In genomic region chr12:128712622-128713021, GRCh38 we compare ENCODE assay signal across 23 cellular contexts.
"Had no signal": no experiment of that assay in that cellular context is flagged by ENCODE, and none has a peak within 500 bp of the region (broad histone marks: within the 10 kb centered on the region; RNA-seq: fewer than 3 reads in every experiment).

No MANE protein-coding gene starts in this region.

- H3K27ac ChIP-seq: colonic mucosa, coronary artery, dorsolateral prefrontal cortex, epithelial cell of prostate, esophagus muscularis mucosa, esophagus squamous epithelium, foreskin keratinocyte, gastrocnemius medialis, gastroesophageal sphincter, heart left ventricle, heart right ventricle had no signal

- H3K36me3 ChIP-seq: colonic mucosa, esophagus muscularis mucosa, esophagus squamous epithelium, gastrocnemius medialis, gastroesophageal sphincter, heart left ventricle, heart right ventricle had no signal

- DNase-seq: colonic mucosa; cortex of kidney; dermis blood vessel endothelial cell; dorsolateral prefrontal cortex; effector CD4-positive, alpha-beta T cell; effector CD8-positive, alpha-beta T cell; effector memory CD4-positive, alpha-beta T cell; effector memory CD8-positive, alpha-beta T cell; endodermal cell; erythroblast; esophagus squamous epithelium; foreskin fibroblast; foreskin keratinocyte; foreskin melanocyte; gastrocnemius medialis; glutamatergic neuron; head of caudate nucleus; heart left ventricle; heart right ventricle had no signal

- H3K4me3 ChIP-seq: colonic mucosa, coronary artery, dorsolateral prefrontal cortex, esophagus muscularis mucosa, esophagus squamous epithelium, gastrocnemius medialis, gastroesophageal sphincter, heart left ventricle, heart right ventricle had no signal

- H3K4me1 ChIP-seq: colonic mucosa, esophagus muscularis mucosa, esophagus squamous epithelium, foreskin keratinocyte, gastrocnemius medialis, gastroesophageal sphincter, heart left ventricle, heart right ventricle had no signal

- H3K9me3 ChIP-seq: colonic mucosa, gastrocnemius medialis had no signal

- H3K27me3 ChIP-seq: colonic mucosa, dorsolateral prefrontal cortex, esophagus muscularis mucosa, esophagus squamous epithelium, foreskin keratinocyte, gastrocnemius medialis had no signal
